17 cellular contexts compared by ENCODE assay signal in the genomic region with DNA sequence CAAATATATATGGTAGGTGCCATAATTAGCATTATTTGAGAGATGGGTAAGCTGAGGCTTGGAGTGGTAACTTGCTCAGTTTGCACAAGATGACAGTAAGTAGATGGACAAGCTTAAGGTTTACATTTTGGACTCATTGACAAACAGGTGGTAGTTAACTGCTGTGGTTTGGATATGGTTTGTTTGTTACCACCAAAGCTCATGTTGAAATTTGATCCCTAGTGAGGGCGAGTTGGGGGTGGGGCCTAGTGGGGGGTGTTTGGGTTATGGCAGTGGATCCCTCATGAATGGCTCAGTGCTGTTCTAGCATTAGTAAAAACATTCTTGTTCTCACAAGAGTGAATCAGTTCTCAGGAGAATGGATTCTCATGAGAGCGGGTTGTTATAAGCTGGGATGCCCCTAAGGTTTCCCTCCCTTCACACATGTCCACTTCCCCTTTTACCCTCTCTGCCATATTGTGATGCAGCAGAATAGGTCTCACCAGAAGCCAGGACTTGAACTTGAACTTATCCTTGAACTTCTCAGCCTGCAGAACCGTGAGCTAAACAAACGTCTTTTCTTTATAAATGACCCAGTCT. TPM values are rescaled to one million over a fixed set of nuclear protein-coding genes. Genes with fewer than 3 reads are reported as not detected.
A peak's percentile ranks its signal among the peaks of the same experiment; 100 is the strongest.
DNase-seq lines count a peak whose midpoint lies in the region; ATAC-seq and TF ChIP-seq lines count a peak whose summit lies in the region.
"Had no signal": no experiment of that assay in that cellular context is flagged by ENCODE, and none has a peak within 500 bp of the region (broad histone marks: within the 10 kb centered on the region; RNA-seq: fewer than 3 reads in every experiment).

No MANE protein-coding gene starts in this region.

- POLR2A ChIA-PET in IMR-90 (lab: Charles Lee; ENCODE audit: unreplicated experiment) = no interaction called here
- POLR2A ChIA-PET in Caco-2 (lab: Charles Lee) = no interaction called here

- no TSS peak for BruUV-seq in IMR-90 (replicated peaks; lab: Mats Ljungman, UMichigan)
- no TSS peak for BruUV-seq in Caco-2 (replicated peaks; lab: Mats Ljungman, UMichigan)

- H3K9me3 Mint-ChIP-seq in Caco-2 (ENCODE audit: unreplicated experiment) = no peaks in the 10 kb centered on the region
- H3K9me3 Mint-ChIP-seq: activated naive CD4-positive, alpha-beta T cell treated with anti-CD3 and anti-CD28 coated beads for 36 hours had no signal

- H3K4me2 ChIP-seq in IMR-90 (ENCODE audit: low read depth, low read length) (no peak overlapping the region), GM23248 (ENCODE audit: unreplicated experiment) (no peak overlapping the region)

- DNase-seq in NCI-H748 (lab: John Stamatoyannopoulos, UW; ENCODE audit: unreplicated experiment) = peak; percentile 8
- DNase-seq in NCI-H748 treated with DMSO at 0.1 percent for 48 hours (lab: John Stamatoyannopoulos, UW) = no peak
- DNase-seq in IMR-90 = peak; percentile 34
- peak; percentile 74 to 84 for DNase-seq in NCI-H526 (lab: John Stamatoyannopoulos, UW)
- peak; percentile 17 for DNase-seq in fibroblast of peridontal ligament (ENCODE audit: extremely low read depth)
- no peak for DNase-seq in Caco-2
- no peak for DNase-seq in MV-4-11 (lab: John Stamatoyannopoulos, UW)
- DNase-seq in GM23248 = no peak
- DNase-seq: activated CD4-positive, alpha-beta T cell treated with anti-CD3 and anti-CD28 coated beads for 1 hour; activated naive CD4-positive, alpha-beta T cell treated with anti-CD3 and anti-CD28 coated beads for 36 hours; activated T-cell treated with anti-CD3 and anti-CD28 coated beads, Interleukin-2, amount 50 U/mL, for 48 hours; amniotic stem cell; BE2C; NCI-H146; NCI-H226; Right ventricle myocardium superior; stimulated activated CD4-positive, alpha-beta T cell treated with anti-CD3 and anti-CD28 coated beads, Interleukin-1b, Interleukin-23, amount 100 ng/mL, for 48 hours had no signal

- no peak overlapping the region for H2AK5ac ChIP-seq in IMR-90 (ENCODE audit: low read depth, low read length)

- H3K23ac ChIP-seq in IMR-90 (ENCODE audit: low read depth, low read length) = 0 out of 2 replicates have a peak overlapping the region, but pooled peaks have one; percentile 63

- no peak for TF ChIP-seq CTCF in IMR-90 (conservative IDR thresholded peaks at IDR 0.05; ENCODE audit: low read depth, low read length)
- no peak for TF ChIP-seq CTCF in Caco-2 (IDR thresholded peaks at IDR 0.05; ENCODE audit: insufficient read depth in 1 of 2, low read depth in 1 of 2, low read length in 1 of 2, severe bottlenecking in 1 of 2, unreplicated experiment in 1 of 2)

- H2BK120ac ChIP-seq in IMR-90 (ENCODE audit: low read depth, low read length) = no peak overlapping the region

- H3K79me1 ChIP-seq in IMR-90 (ENCODE audit: low read depth in 1 of 2, low read length in 2 of 2) = peaks cover 5% of the 10 kb centered on the region in 2 experiments; a peak in 1 of 4 replicates

- no peak overlapping the region for H3K4me3 Mint-ChIP-seq in Caco-2 (ENCODE audit: unreplicated experiment)
- H3K4me3 Mint-ChIP-seq: activated naive CD4-positive, alpha-beta T cell treated with anti-CD3 and anti-CD28 coated beads for 36 hours had no signal

- H3K14ac ChIP-seq in IMR-90 (replicated peaks; ENCODE audit: low read depth, low read length) = 0 out of 2 replicates have a peak overlapping the region, but pooled peaks have one; percentile 49

- H4K91ac ChIP-seq in IMR-90 (ENCODE audit: insufficient read depth, low read depth, low read length) = no peak overlapping the region

- no peak overlapping the region for H3K27ac Mint-ChIP-seq in Caco-2 (ENCODE audit: unreplicated experiment)
- H3K27ac Mint-ChIP-seq: activated naive CD4-positive, alpha-beta T cell treated with anti-CD3 and anti-CD28 coated beads for 36 hours had no signal

- peaks cover 8% of the 10 kb centered on the region for H3K4me1 ChIP-seq in IMR-90 (ENCODE audit: control insufficient read depth, insufficient read depth, low read length)
- no peaks in the 10 kb centered on the region for H3K4me1 ChIP-seq in Caco-2
- no peaks in the 10 kb centered on the region; the same call in 1 of the 2 replicates for H3K4me1 ChIP-seq in GM23248 (ENCODE audit: insufficient read depth)
- H3K4me1 ChIP-seq: BE2C had no signal

- H3K36me3 ChIP-seq in IMR-90 (ENCODE audit: control insufficient read depth, insufficient read depth, low read length) = no peaks in the 10 kb centered on the region
- H3K36me3 ChIP-seq in Caco-2 (ENCODE audit: control insufficient read depth, insufficient read depth, low read length) = no peaks in the 10 kb centered on the region
- H3K36me3 ChIP-seq in GM23248 (ENCODE audit: low read depth) = no peaks in the 10 kb centered on the region
- H3K36me3 ChIP-seq: BE2C had no signal

- H2AFZ ChIP-seq in IMR-90 (replicated peaks; ENCODE audit: low read length, poor library complexity) (no peak overlapping the region), GM23248 (no peak overlapping the region)

- no peaks in the 10 kb centered on the region for H3K9me1 ChIP-seq in IMR-90 (ENCODE audit: insufficient read depth, low read length)

- H2BK15ac ChIP-seq in IMR-90 (ENCODE audit: low read depth, low read length) = no peak overlapping the region; the same call in 2 of the 3 replicates

- intact Hi-C loops in IMR-90 (cut with micrococcal nuclease) (no loop called here), Caco-2 (cut with micrococcal nuclease; ENCODE audit: unreplicated experiment) (no loop called here)

- peak; percentile 9; the same call in 1 of the 2 replicates for ATAC-seq in IMR-90 (ENCODE audit: low read depth)

- peaks cover 13% of the 10 kb centered on the region for H3K27me3 Mint-ChIP-seq in Caco-2 (ENCODE audit: insufficient read depth, unreplicated experiment)

- H4K20me1 ChIP-seq in IMR-90 (ENCODE audit: insufficient read depth, low read length) (no peaks in the 10 kb centered on the region), GM23248 (ENCODE audit: insufficient read depth) (no peaks in the 10 kb centered on the region)

- H3K9me2 ChIP-seq in GM23248 (ENCODE audit: insufficient read depth) = no peaks in the 10 kb centered on the region

- H2BK5ac ChIP-seq in IMR-90 (ENCODE audit: low read depth, low read length, poor library complexity, severe bottlenecking) = no peak overlapping the region

- no peak overlapping the region for H3K4ac ChIP-seq in IMR-90 (ENCODE audit: low read depth, low read length)

- no peak overlapping the region for H4K5ac ChIP-seq in IMR-90 (ENCODE audit: low read depth, low read length)

- in situ Hi-C loops in IMR-90 (cut with MboI; ENCODE audit: low sequenced_read_pairs) = loop anchor here (25.0 kb wide), 1 partner anchor 720 kb away; no protein-coding TSS in a partner anchor
- in situ Hi-C loops in GM23248 (cut with MboI) = no loop called here

- peaks cover 2% of the 10 kb centered on the region; the same call in 1 of the 2 replicates for H3K79me2 ChIP-seq in GM23248 (ENCODE audit: insufficient read depth)

- CTCF ChIA-PET in IMR-90 (lab: Yijun Ruan, JAX) (interaction anchor here (0.6 kb wide), 3 partner anchors 53 to 530 kb away, joined by 4 to 6 read pairs (median 5); no protein-coding TSS in a partner anchor), Caco-2 (lab: Charles Lee) (no interaction called here)

- H3F3A ChIP-seq in GM23248 (ENCODE audit: insufficient read depth) = no peaks in the 10 kb centered on the region

- no peaks in the 10 kb centered on the region for H3K27me3 ChIP-seq in IMR-90 (ENCODE audit: control insufficient read depth, insufficient read depth, low read length)
- no peaks in the 10 kb centered on the region for H3K27me3 ChIP-seq in Caco-2 (replicated peaks; ENCODE audit: control insufficient read depth, insufficient read depth, low read length)
- H3K27me3 ChIP-seq in GM23248 (replicated peaks; ENCODE audit: insufficient read depth) = no peaks in the 10 kb centered on the region

- dilution Hi-C loops in IMR-90 (cut with HindIII; ENCODE audit: low sequenced_read_pairs, unreplicated experiment) = no loop called here

- TF ChIP-seq RAD21 in IMR-90 (IDR thresholded peaks at IDR 0.05; ENCODE audit: low read length) = no peak

- H3K9me3 ChIP-seq in IMR-90 (ENCODE audit: control insufficient read depth, insufficient read depth, low read length) = no peaks in the 10 kb centered on the region
- no peaks in the 10 kb centered on the region for H3K9me3 ChIP-seq in Caco-2
- no peaks in the 10 kb centered on the region for H3K9me3 ChIP-seq in GM23248 (ENCODE audit: low read depth)
- H3K9me3 ChIP-seq: BE2C had no signal

- H2BK20ac ChIP-seq in IMR-90 (ENCODE audit: low read depth, low read length) = no peak overlapping the region

- TF ChIP-seq POLR2A in IMR-90 (IDR thresholded peaks at IDR 0.05; ENCODE audit: low read depth, low read length) = no peak

- H3K27ac ChIP-seq in IMR-90 (ENCODE audit: insufficient read depth, low read length) (no peak overlapping the region), GM23248 (no peak overlapping the region)

- no peak overlapping the region for H3K18ac ChIP-seq in IMR-90 (ENCODE audit: low read depth, low read length)

- 67% methylated on average over 2 of the region's 4 CpGs; no CpG with 5 or more reads in 1 of the 2 experiments for WGBS in IMR-90 (ENCODE audit: extremely low coverage in 2 of 2, insufficient read length in 1 of 2), 2 experiments
- 74% methylated on average over 4 of the region's 4 CpGs for WGBS in GM23248 (ENCODE audit: low coverage in 1 of 2, low lambda C conversion rate in 2 of 2, missing lambda C conversion rate in 2 of 2), 2 experiments

- H3K9ac ChIP-seq in IMR-90 (ENCODE audit: low read depth, low read length) (no peak overlapping the region), GM23248 (no peak overlapping the region)

- H3K4me3 ChIP-seq in IMR-90 (ENCODE audit: insufficient read depth, low read depth, low read length) = no peak overlapping the region
- no peak overlapping the region for H3K4me3 ChIP-seq in Caco-2 (ENCODE audit: low read depth, low read length)
- H3K4me3 ChIP-seq in GM23248 = no peak overlapping the region

- no peak overlapping the region for H2AK9ac ChIP-seq in IMR-90 (replicated peaks; ENCODE audit: low read depth, low read length, poor library complexity)

- H3K36me3 Mint-ChIP-seq in Caco-2 (ENCODE audit: insufficient read depth, unreplicated experiment) = peaks cover 6% of the 10 kb centered on the region

- no peaks in the 10 kb centered on the region for H3K4me1 Mint-ChIP-seq in Caco-2 (ENCODE audit: low read depth, unreplicated experiment)

- H3K56ac ChIP-seq in IMR-90 (ENCODE audit: extremely low read depth, insufficient read depth, low read length) = no peak overlapping the region

- H4K8ac ChIP-seq in IMR-90 (ENCODE audit: low read depth in 2 of 2, low read length in 2 of 2) = 0 out of 4 replicates have a peak overlapping the region, but pooled peaks of 1 of the 2 experiments have one; percentile 35

TF ChIP-seq in IMR-90, 13 proteins besides CTCF, POLR2A, EP300 and RAD21:
- no peak for TF ChIP-seq CEBPB (IDR thresholded peaks at IDR 0.05; ENCODE audit: low read depth, low read length)

RNA-seq across cellular contexts. Expression of a gene that starts 6.6 kb away (rescaled TPM):
- total RNA-seq in IMR-90 (2012; rRNA removed) (65.4 and 82.8 TPM in 2 replicates), Caco-2 (2022) (not detected in 2 replicates)
- polyA plus RNA-seq in IMR-90 (2012; rRNA removed) (50.0 and 54.7 TPM in 2 replicates), GM23248 (2016; fragmentation: Nextera tagmentation; extraction: Ambion mirVana) (38.8 and 40.1 TPM in 2 replicates)
- 21.0 and 21.4 TPM in 2 replicates for polyA plus RNA-seq in IMR-90 (2012; cell fraction: cytosol; rRNA removed)
- polyA plus RNA-seq in IMR-90 (2012; cell fraction: nucleus; rRNA removed; ENCODE audit: low replicate concordance) = 21.1 and 49.1 TPM in 2 replicates
- 179 and 191 TPM in 2 replicates for total RNA-seq in GM23248 (2014; rRNA removed; shearing (Covaris generic))
- total RNA-seq: activated naive CD4-positive, alpha-beta T cell treated with anti-CD3 and anti-CD28 coated beads for 36 hours had no signal

Comparison
In these comparisons a context has a peak if more than half of its experiments do, and no peak if none do; other contexts are left out.
1. DNase-seq: peak in NCI-H748 (single experiment), IMR-90 (single experiment), NCI-H526 (2 of 2) and fibroblast of peridontal ligament (single experiment); none in NCI-H748 treated with DMSO at 0.1 percent for 48 hours (single experiment), Caco-2 (0 of 2), MV-4-11 (single experiment) and GM23248 (single experiment).
2. RNA of a gene that starts 6.6 kb away (total RNA-seq): 179 to 191 TPM in GM23248 and 65.4 to 82.8 TPM in IMR-90; not detected in Caco-2; every median in the first group is over 10 times any median in the second.